24 cellular contexts compared by ENCODE assay signal in genomic region chr11:68276864-68277263, GRCh38.
"Had no signal": no experiment of that assay in that cellular context is flagged by ENCODE, and none has a peak within 500 bp of the region (broad histone marks: within the 10 kb centered on the region; RNA-seq: fewer than 3 reads in every experiment).

No MANE protein-coding gene starts in this region.

- H3K27ac Mint-ChIP-seq: effector memory CD8-positive, alpha-beta T cell; mesothelial cell of epicardium; natural killer cell treated with Interleukin-12 subunit alpha and Interleukin-12 subunit beta and Interleukin-15 and Interleukin-18, amount 100 ng/mL, for 72 hours; progenitor cell of endocrine pancreas; stimulated activated naive B cell treated with anti-CD40 and anti-IgM and Interleukin-4, amounts not matched to agents 10 μg/mL and 1 μg/mL and 100 μg/mL, for 72 hours; stimulated activated naive CD8-positive, alpha-beta T cell treated with anti-CD3 and anti-CD28 coated beads, Interleukin-15, Interleukin-2, amounts not matched to agents 100 ng/mL and 50 ng/mL, for 24 hours had no signal

- H3K27me3 Mint-ChIP-seq: effector memory CD8-positive, alpha-beta T cell; natural killer cell treated with Interleukin-12 subunit alpha and Interleukin-12 subunit beta and Interleukin-15 and Interleukin-18, amount 100 ng/mL, for 72 hours; progenitor cell of endocrine pancreas; stimulated activated naive B cell treated with anti-CD40 and anti-IgM and Interleukin-4, amounts not matched to agents 10 μg/mL and 1 μg/mL and 100 μg/mL, for 72 hours; stimulated activated naive CD8-positive, alpha-beta T cell treated with anti-CD3 and anti-CD28 coated beads, Interleukin-15, Interleukin-2, amounts not matched to agents 100 ng/mL and 50 ng/mL, for 24 hours had no signal

- DNase-seq: cerebellar nuclear complex; cortex of kidney; effector memory CD8-positive, alpha-beta T cell; erythroblast; esophagus squamous epithelium; kidney glomerular epithelial cell; mesenchymal stem cell; mucosa of descending colon; naive B cell; pancreas; stimulated activated CD4-positive, alpha-beta T cell treated with anti-CD3 and anti-CD28 coated beads, Interleukin-15, amount 100 ng/mL, for 24 hours; stimulated activated CD4-positive, alpha-beta T cell treated with anti-CD3 and anti-CD28 coated beads, Interleukin-2, amount 100 ng/mL, for 48 hours; stimulated activated naive B cell treated with anti-CD40 and anti-IgM and Interleukin-4, amounts not matched to agents 10 μg/mL and 1 μg/mL and 100 μg/mL, for 72 hours; upper lobe of left lung had no signal

- H3K9me3 ChIP-seq: esophagus squamous epithelium, mucosa of descending colon, neutrophil, pancreas, thoracic aorta, tibial nerve, upper lobe of left lung had no signal

- H3K4me3 ChIP-seq: esophagus squamous epithelium, hepatocyte, mucosa of descending colon, pancreas, skin epidermis, thoracic aorta, tibial nerve, upper lobe of left lung had no signal

- H3K27ac ChIP-seq: esophagus squamous epithelium, hepatocyte, neutrophil, pancreas, skin epidermis, thoracic aorta, tibial nerve had no signal

- H3K36me3 Mint-ChIP-seq: mesothelial cell of epicardium; naive B cell; natural killer cell treated with Interleukin-12 subunit alpha and Interleukin-12 subunit beta and Interleukin-15 and Interleukin-18, amount 100 ng/mL, for 72 hours had no signal

- H3K4me1 ChIP-seq: pancreas had no signal

- H3K36me3 ChIP-seq: esophagus squamous epithelium, neutrophil, pancreas, thoracic aorta, tibial nerve, upper lobe of left lung had no signal

- H3K4me3 Mint-ChIP-seq: effector memory CD8-positive, alpha-beta T cell; mesothelial cell of epicardium; naive B cell; natural killer cell treated with Interleukin-12 subunit alpha and Interleukin-12 subunit beta and Interleukin-15 and Interleukin-18, amount 100 ng/mL, for 72 hours; neural crest cell; stimulated activated naive B cell treated with anti-CD40 and anti-IgM and Interleukin-4, amounts not matched to agents 10 μg/mL and 1 μg/mL and 100 μg/mL, for 72 hours; stimulated activated naive CD8-positive, alpha-beta T cell treated with anti-CD3 and anti-CD28 coated beads, Interleukin-15, Interleukin-2, amounts not matched to agents 100 ng/mL and 50 ng/mL, for 24 hours had no signal

- H3K9me3 Mint-ChIP-seq: effector memory CD8-positive, alpha-beta T cell; mesothelial cell of epicardium; natural killer cell treated with Interleukin-12 subunit alpha and Interleukin-12 subunit beta and Interleukin-15 and Interleukin-18, amount 100 ng/mL, for 72 hours; neural crest cell; stimulated activated naive CD8-positive, alpha-beta T cell treated with anti-CD3 and anti-CD28 coated beads, Interleukin-15, Interleukin-2, amounts not matched to agents 100 ng/mL and 50 ng/mL, for 24 hours had no signal

- ATAC-seq: effector memory CD8-positive, alpha-beta T cell; mucosa of descending colon; natural killer cell treated with Interleukin-12 subunit alpha and Interleukin-12 subunit beta and Interleukin-15 and Interleukin-18, amount 100 ng/mL, for 72 hours; pancreas; stimulated activated naive B cell treated with anti-CD40 and anti-IgM and Interleukin-4, amounts not matched to agents 10 μg/mL and 1 μg/mL and 100 μg/mL, for 72 hours had no signal

- H3K27me3 ChIP-seq: esophagus squamous epithelium, hepatocyte, neutrophil, pancreas, tibial nerve, upper lobe of left lung had no signal
